ENCODE assay signal across 15 cellular contexts in the genomic region with DNA sequence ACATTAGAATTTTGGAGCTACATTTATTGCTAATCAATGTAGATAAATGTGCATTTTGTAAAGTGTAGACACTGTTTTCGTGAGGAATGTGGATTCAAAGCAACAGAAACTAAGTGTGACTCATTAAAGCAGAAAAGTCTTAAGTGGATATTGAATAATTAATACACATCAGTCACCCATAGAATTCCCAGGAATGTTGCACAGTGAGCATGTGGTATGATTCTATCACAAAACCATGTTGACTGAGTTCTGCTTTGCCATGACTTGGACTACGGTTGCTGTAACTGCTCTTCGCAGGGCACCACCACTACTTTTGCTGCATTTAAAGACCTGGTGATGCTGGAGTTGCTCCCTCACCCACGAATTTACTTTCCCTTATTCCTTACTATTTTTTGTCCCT.
DNase-seq lines count a peak whose midpoint lies in the region; ATAC-seq and TF ChIP-seq lines count a peak whose summit lies in the region.
"Had no signal": no experiment of that assay in that cellular context is flagged by ENCODE, and none has a peak within 500 bp of the region (broad histone marks: within the 10 kb centered on the region; RNA-seq: fewer than 3 reads in every experiment).

No MANE protein-coding gene starts in this region.

- H3K27ac ChIP-seq in foreskin keratinocyte = no peak overlapping the region
- H3K27ac ChIP-seq: BLaER1 treated with 17β-estradiol and CSF1 and Interleukin-3, amounts not matched to agents 10 nM and 100 nM; HL-60 had no signal

- no peaks in the 10 kb centered on the region for H3K4me1 ChIP-seq in foreskin keratinocyte
- H3K4me1 ChIP-seq: BLaER1 treated with 17β-estradiol and CSF1 and Interleukin-3, amounts not matched to agents 10 nM and 100 nM had no signal

- ATAC-seq in foreskin keratinocyte = peak; percentile 59
- ATAC-seq: CD8-positive, alpha-beta T cell; GM23338 had no signal

- DNase-seq in EH (ENCODE audit: low read depth) (peak; percentile 4), astrocyte of the hippocampus (ENCODE audit: low read depth, low spot score) (peak; percentile 70), foreskin keratinocyte (peak; percentile 38 to 60), renal cortical epithelial cell (ENCODE audit: low read depth) (peak; percentile 47), COR-L47 (lab: John Stamatoyannopoulos, UW) (no peak), T-helper 9 cell (no peak), activated gamma-delta T cell (lab: John Stamatoyannopoulos, UW) (no peak)
- DNase-seq in activated CD8-positive, alpha-beta memory T cell treated with anti-CD3 and anti-CD28 coated beads for 24 hours = no peak
- DNase-seq: 8988T; CD8-positive, alpha-beta T cell; GDM1; HCEC 1CT had no signal

- H3K27me3 ChIP-seq in foreskin keratinocyte = no peaks in the 10 kb centered on the region
- H3K27me3 ChIP-seq: BLaER1 treated with 17β-estradiol and CSF1 and Interleukin-3, amounts not matched to agents 10 nM and 100 nM had no signal

- TF ChIP-seq CTCF in foreskin keratinocyte (conservative IDR thresholded peaks at IDR 0.05) = no peak

Comparison
In these comparisons a context has a peak if more than half of its experiments do, and no peak if none do; other contexts are left out.
1. DNase-seq: peak in EH (single experiment), astrocyte of the hippocampus (single experiment), foreskin keratinocyte (2 of 2) and renal cortical epithelial cell (single experiment); none in activated CD8-positive, alpha-beta memory T cell treated with anti-CD3 and anti-CD28 coated beads for 24 hours (single experiment), COR-L47 (single experiment), T-helper 9 cell (single experiment) and activated gamma-delta T cell (single experiment).